ENCODE assay signal across 9 cellular contexts in the genomic region with DNA sequence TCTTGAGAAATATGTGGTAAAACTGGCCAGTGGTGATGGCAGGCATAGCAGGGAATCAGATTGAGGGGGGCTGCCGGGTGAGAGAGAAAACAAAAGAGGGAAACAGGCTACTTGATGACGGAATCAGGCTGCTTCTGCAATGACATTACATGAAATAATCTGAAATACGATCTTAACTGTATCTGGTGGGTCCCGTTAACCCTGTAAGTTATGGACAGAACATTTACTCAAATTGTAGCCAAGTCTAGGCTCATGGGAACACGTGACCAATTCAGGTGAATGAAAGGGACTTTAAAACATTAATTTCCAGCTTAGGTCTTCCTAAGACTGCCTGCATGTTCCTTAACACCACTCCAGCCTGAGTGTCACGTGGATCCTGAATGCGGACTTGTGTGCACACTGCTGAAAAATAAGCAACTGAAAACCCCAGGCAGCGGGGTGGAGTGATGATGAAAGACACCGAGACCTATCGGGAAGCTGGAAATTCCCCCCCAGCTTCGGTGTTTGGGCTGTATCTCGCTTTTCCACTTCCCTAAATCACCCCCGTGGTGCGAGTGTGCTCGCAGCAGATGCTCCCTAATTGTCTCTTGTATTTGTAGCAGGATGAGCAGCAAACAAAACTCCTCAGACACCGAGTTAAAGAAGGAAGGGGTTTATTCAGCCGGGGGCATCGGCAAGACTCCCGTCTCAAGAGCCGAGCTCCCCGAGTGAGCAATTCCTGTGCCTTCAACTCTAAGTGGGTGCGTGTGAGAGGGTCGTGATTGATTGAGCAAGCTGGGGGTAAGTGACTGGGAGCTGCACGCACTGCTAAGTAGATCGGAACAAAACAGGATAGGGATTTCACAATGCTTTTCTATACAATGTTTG.
DNase-seq lines count a peak whose midpoint lies in the region; ATAC-seq and TF ChIP-seq lines count a peak whose summit lies in the region.
"Had no signal": no experiment of that assay in that cellular context is flagged by ENCODE, and none has a peak within 500 bp of the region (broad histone marks: within the 10 kb centered on the region; RNA-seq: fewer than 3 reads in every experiment).

No MANE protein-coding gene starts in this region.

- H3K4me1 Mint-ChIP-seq in stimulated activated effector memory CD8-positive, alpha-beta T cell treated with anti-CD3 and anti-CD28 coated beads, Interleukin-12 subunit alpha, Interleukin-12 subunit beta, amount 100 ng/mL, for 72 hours: peaks cover 25% of the 10 kb centered on the region

- no peak overlapping the region for H3K27ac ChIP-seq in right cardiac atrium (ENCODE audit: low read length)
- H3K27ac ChIP-seq: C4-2B had no signal

- H3K9me3 Mint-ChIP-seq in stimulated activated effector memory CD8-positive, alpha-beta T cell treated with anti-CD3 and anti-CD28 coated beads, Interleukin-12 subunit alpha, Interleukin-12 subunit beta, amount 100 ng/mL, for 72 hours: no peaks in the 10 kb centered on the region

- peak; percentile 38 to 51 for DNase-seq in NCI-H524 (lab: John Stamatoyannopoulos, UW)
- DNase-seq in NCI-H524 treated with DMSO at 0.1 percent for 48 hours (lab: John Stamatoyannopoulos, UW): no peak
- DNase-seq in right cardiac atrium: peak in 2 of 3 donors; percentile 57 to 58
- DNase-seq in stimulated activated effector memory CD8-positive, alpha-beta T cell treated with anti-CD3 and anti-CD28 coated beads, Interleukin-12 subunit alpha, Interleukin-12 subunit beta, amount 100 ng/mL, for 72 hours (ENCODE audit: low spot score in 2 of 2): no peak
- no peak for DNase-seq in iPS-NIHi11 (ENCODE audit: low spot score)
- DNase-seq in activated gamma-delta T cell (lab: John Stamatoyannopoulos, UW): no peak

- no peaks in the 10 kb centered on the region for H3K36me3 Mint-ChIP-seq in stimulated activated effector memory CD8-positive, alpha-beta T cell treated with anti-CD3 and anti-CD28 coated beads, Interleukin-12 subunit alpha, Interleukin-12 subunit beta, amount 100 ng/mL, for 72 hours

- no peaks in the 10 kb centered on the region for H3K9me3 ChIP-seq in right cardiac atrium (ENCODE audit: control insufficient read depth, low read length)

- intact Hi-C loops in right cardiac atrium (cut with DNase I): loop anchor here in 1 of 4 donors (10.0 kb wide), 1 partner anchor 55 kb away; no protein-coding TSS in a partner anchor

- H3K4me1 ChIP-seq in right cardiac atrium (ENCODE audit: control insufficient read depth, insufficient read depth, low read length): no peaks in the 10 kb centered on the region

- no peak overlapping the region for H3K27ac Mint-ChIP-seq in stimulated activated effector memory CD8-positive, alpha-beta T cell treated with anti-CD3 and anti-CD28 coated beads, Interleukin-12 subunit alpha, Interleukin-12 subunit beta, amount 100 ng/mL, for 72 hours

- no peak overlapping the region for H3K4me3 ChIP-seq in right cardiac atrium (ENCODE audit: low read length)

- peak overlapping the region; percentile 51 for H3K4me3 Mint-ChIP-seq in stimulated activated effector memory CD8-positive, alpha-beta T cell treated with anti-CD3 and anti-CD28 coated beads, Interleukin-12 subunit alpha, Interleukin-12 subunit beta, amount 100 ng/mL, for 72 hours

- 19% methylated on average over 25 of the region's 25 CpGs for WGBS in right cardiac atrium

- peak; percentile 67; the same call in 2 of the 3 replicates for ATAC-seq in SK-N-SH treated with all-trans-retinoic acid at 6 μM for 48 hours
- peak; percentile 41 to 67 for ATAC-seq in right cardiac atrium
- no peak for ATAC-seq in stimulated activated effector memory CD8-positive, alpha-beta T cell treated with anti-CD3 and anti-CD28 coated beads, Interleukin-12 subunit alpha, Interleukin-12 subunit beta, amount 100 ng/mL, for 72 hours
- no peak for ATAC-seq in activated CD4-positive, CD25-positive, alpha-beta regulatory T cell treated with anti-CD3 and anti-CD28 coated beads, Interleukin-2, amount 50 U/mL, for 24 hours

- H3K27me3 ChIP-seq in right cardiac atrium (ENCODE audit: control insufficient read depth, insufficient read depth): no peaks in the 10 kb centered on the region

TF ChIP-seq in SK-N-SH treated with all-trans-retinoic acid at 6 μM for 48 hours, 23 proteins besides CTCF, POLR2A, EP300 and RAD21:
- TF ChIP-seq TCF4 (CRISPR knock-in tag; IDR thresholded peaks at IDR 0.05; ENCODE audit: borderline replicate concordance): no peak
- no peak for TF ChIP-seq ZFP3 (CRISPR knock-in tag; IDR thresholded peaks at IDR 0.05)
- no peak for TF ChIP-seq ZNF70 (CRISPR knock-in tag; IDR thresholded peaks at IDR 0.05)
- no peak for TF ChIP-seq ESRRG (CRISPR knock-in tag; IDR thresholded peaks at IDR 0.05)
- TF ChIP-seq OSR1 (CRISPR knock-in tag; IDR thresholded peaks at IDR 0.05): no peak
- no peak; the same call in 1 of the 2 replicates for TF ChIP-seq ZNF8 (CRISPR knock-in tag; IDR thresholded peaks at IDR 0.05)
- no peak for TF ChIP-seq SNAI2 (CRISPR knock-in tag; IDR thresholded peaks at IDR 0.05)
- TF ChIP-seq ZFP30 (CRISPR knock-in tag; IDR thresholded peaks at IDR 0.05): no peak
- TF ChIP-seq ZC3H10 (CRISPR knock-in tag; IDR thresholded peaks at IDR 0.05): no peak
- TF ChIP-seq ZNF565 (CRISPR knock-in tag; conservative IDR thresholded peaks at IDR 0.05; ENCODE audit: low read depth): no peak
- no peak for TF ChIP-seq PATZ1 (CRISPR knock-in tag; IDR thresholded peaks at IDR 0.05; ENCODE audit: borderline replicate concordance)
- TF ChIP-seq ISL1 (CRISPR knock-in tag; IDR thresholded peaks at IDR 0.05): no peak
- TF ChIP-seq CSDC2 (CRISPR knock-in tag; IDR thresholded peaks at IDR 0.05): no peak

Comparison
In these comparisons a context has a peak if more than half of its experiments do, and no peak if none do; other contexts are left out.
1. DNase-seq: peak in NCI-H524 (2 of 2) and right cardiac atrium (2 of 3); none in NCI-H524 treated with DMSO at 0.1 percent for 48 hours (single experiment), stimulated activated effector memory CD8-positive, alpha-beta T cell treated with anti-CD3 and anti-CD28 coated beads, Interleukin-12 subunit alpha, Interleukin-12 subunit beta, amount 100 ng/mL, for 72 hours (0 of 2), iPS-NIHi11 (single experiment) and activated gamma-delta T cell (single experiment).
2. ATAC-seq: peak in SK-N-SH treated with all-trans-retinoic acid at 6 μM for 48 hours (single experiment) and right cardiac atrium (2 of 2); none in stimulated activated effector memory CD8-positive, alpha-beta T cell treated with anti-CD3 and anti-CD28 coated beads, Interleukin-12 subunit alpha, Interleukin-12 subunit beta, amount 100 ng/mL, for 72 hours (single experiment) and activated CD4-positive, CD25-positive, alpha-beta regulatory T cell treated with anti-CD3 and anti-CD28 coated beads, Interleukin-2, amount 50 U/mL, for 24 hours (0 of 2).